Comparison of ENCODE assay signal across 9 cellular contexts in genomic region chr12:46260153-46260912, GRCh38. TPM values are rescaled to one million over a fixed set of nuclear protein-coding genes. Genes with fewer than 3 reads are reported as not detected.
DNase-seq lines count a peak whose midpoint lies in the region; ATAC-seq and TF ChIP-seq lines count a peak whose summit lies in the region.
"Had no signal": no experiment of that assay in that cellular context is flagged by ENCODE, and none has a peak within 500 bp of the region (broad histone marks: within the 10 kb centered on the region; RNA-seq: fewer than 3 reads in every experiment).

No MANE protein-coding gene starts in this region.

- peaks cover 95% of the 10 kb centered on the region for H3K79me2 ChIP-seq in hepatocyte

- H3K36me3 ChIP-seq in HAP-1 (replicated peaks) (no peaks in the 10 kb centered on the region; the same call in 1 of the 2 replicates), hepatocyte (replicated peaks; ENCODE audit: insufficient read depth, low read depth) (no peaks in the 10 kb centered on the region), stomach smooth muscle (ENCODE audit: control insufficient read depth in 2 of 2, insufficient read depth in 2 of 2, low read length in 2 of 2) (no peaks in the 10 kb centered on the region), MG63 (peaks cover 69% of the 10 kb centered on the region)

- H3K27ac ChIP-seq in hepatocyte = peak overlapping the region; percentile 79
- peak overlapping the region; percentile 42 for H3K27ac ChIP-seq in stomach smooth muscle (ENCODE audit: low read length)

- H3K4me1 ChIP-seq in HAP-1 (peaks cover 75% of the 10 kb centered on the region), hepatocyte (ENCODE audit: insufficient read depth) (peaks cover 47% of the 10 kb centered on the region), stomach smooth muscle (ENCODE audit: control insufficient read depth, insufficient read depth, low read length) (peaks cover 33% of the 10 kb centered on the region)

- peak overlapping the region; percentile 61 for H3K4me2 ChIP-seq in hepatocyte

- DNase-seq in HAP-1 (ENCODE audit: low spot score in 2 of 2) (peak; percentile 24 to 36), amniotic epithelial cell (ENCODE audit: low read depth) (peak; percentile 67), hepatocyte (ENCODE audit: low spot score) (peak; percentile 55), RPMI8226 (no peak), MG63 (no peak)
- DNase-seq: NCI-H1105; stimulated activated naive CD4-positive, alpha-beta T cell had no signal

- in situ Hi-C loops in HAP-1 (cut with MboI; ENCODE audit: low sequenced_read_pairs) = loop anchor here (25.0 kb wide), 1 partner anchor 273 kb away; the partner anchor contains the start of gene SCAF11

- TF ChIP-seq CTCF in hepatocyte (IDR thresholded peaks at IDR 0.05; ENCODE audit: poor library complexity) = no peak

- ATAC-seq in GM18517 (IDR thresholded peaks at IDR 0.05; ENCODE audit: unreplicated experiment) = no peak

- H3K27me3 ChIP-seq in HAP-1 (ENCODE audit: low read depth) = no peaks in the 10 kb centered on the region
- H3K27me3 ChIP-seq in hepatocyte = no peaks in the 10 kb centered on the region
- no peaks in the 10 kb centered on the region for H3K27me3 ChIP-seq in stomach smooth muscle (ENCODE audit: control insufficient read depth in 1 of 2, insufficient read depth in 2 of 2, low read length in 2 of 2)
- H3K27me3 ChIP-seq in MG63 = no peaks in the 10 kb centered on the region

- H2AFZ ChIP-seq in hepatocyte = no peak overlapping the region

- no peaks in the 10 kb centered on the region for H3K9me3 ChIP-seq in HAP-1
- no peaks in the 10 kb centered on the region for H3K9me3 ChIP-seq in hepatocyte (ENCODE audit: low read depth)
- no peaks in the 10 kb centered on the region for H3K9me3 ChIP-seq in stomach smooth muscle (ENCODE audit: control insufficient read depth in 2 of 2, low read length in 2 of 2)
- H3K9me3 ChIP-seq in MG63 = no peaks in the 10 kb centered on the region

- no peaks in the 10 kb centered on the region for H3K9me2 ChIP-seq in hepatocyte (replicated peaks; ENCODE audit: insufficient read depth)

- H3K9ac ChIP-seq in stomach smooth muscle (ENCODE audit: low read length in 2 of 2) = no peak overlapping the region

- H4K20me1 ChIP-seq in hepatocyte (ENCODE audit: insufficient read depth, poor library complexity, severe bottlenecking) = peaks cover 17% of the 10 kb centered on the region

- 36% methylated on average over 5 of the region's 5 CpGs for WGBS in hepatocyte (ENCODE audit: low lambda C conversion rate, missing lambda C conversion rate)

- H3K4me3 ChIP-seq in HAP-1 (no peak overlapping the region), hepatocyte (no peak overlapping the region), stomach smooth muscle (ENCODE audit: low read length in 2 of 2) (peak overlapping the region in 1 of 2 donors; percentile 40), MG63 (no peak overlapping the region)

RNA-seq across cellular contexts. Expression of gene SLC38A1, which starts 8.5 kb away (rescaled TPM):
- total RNA-seq in hepatocyte = 86.8 and 96.1 TPM in 2 replicates
- 48.2 and 54.4 TPM in 2 replicates for polyA plus RNA-seq in hepatocyte
- total RNA-seq in MG63 (2014; rRNA removed; shearing (Covaris generic); ENCODE audit: low replicate concordance) = 54.3 and 61.2 TPM in 2 replicates

Comparison
In these comparisons a context has a peak if more than half of its experiments do, and no peak if none do; other contexts are left out.
1. DNase-seq: peak in HAP-1 (2 of 2), amniotic epithelial cell (single experiment) and hepatocyte (single experiment); none in RPMI8226 (single experiment) and MG63 (single experiment).